ENCODE assay signal across 1 cellular context in genomic region chr21:37220433-37220980, GRCh38.
TF ChIP-seq lines count a peak whose summit lies in the region.

No MANE protein-coding gene starts in this region.

TF ChIP-seq in GM23338, 12 proteins besides CTCF, POLR2A, EP300 and RAD21 (continued from another document):
- TF ChIP-seq ZNF462 (CRISPR knock-in tag; IDR thresholded peaks at IDR 0.05) (no peak), ZNF114 (CRISPR knock-in tag; IDR thresholded peaks at IDR 0.05) (no peak), STAT1 (IDR thresholded peaks at IDR 0.05; ENCODE audit: unreplicated experiment) (no peak), EZH2 (IDR thresholded peaks at IDR 0.05; ENCODE audit: low read depth, unreplicated experiment) (no peak), ZNF331 (CRISPR knock-in tag; IDR thresholded peaks at IDR 0.05; ENCODE audit: low read depth) (no peak), POLR2AphosphoS5 (IDR thresholded peaks at IDR 0.05; ENCODE audit: low read depth) (no peak), EZH2phosphoT487 (IDR thresholded peaks at IDR 0.05; ENCODE audit: unreplicated experiment) (no peak)
- TF ChIP-seq, protein P1, sequence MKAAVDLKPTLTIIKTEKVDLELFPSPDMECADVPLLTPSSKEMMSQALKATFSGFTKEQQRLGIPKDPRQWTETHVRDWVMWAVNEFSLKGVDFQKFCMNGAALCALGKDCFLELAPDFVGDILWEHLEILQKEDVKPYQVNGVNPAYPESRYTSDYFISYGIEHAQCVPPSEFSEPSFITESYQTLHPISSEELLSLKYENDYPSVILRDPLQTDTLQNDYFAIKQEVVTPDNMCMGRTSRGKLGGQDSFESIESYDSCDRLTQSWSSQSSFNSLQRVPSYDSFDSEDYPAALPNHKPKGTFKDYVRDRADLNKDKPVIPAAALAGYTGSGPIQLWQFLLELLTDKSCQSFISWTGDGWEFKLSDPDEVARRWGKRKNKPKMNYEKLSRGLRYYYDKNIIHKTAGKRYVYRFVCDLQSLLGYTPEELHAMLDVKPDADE (IDR thresholded peaks at IDR 0.05): no peak
TF ChIP-seq in GM23338: peak in this region for 0.
